ENCODE assay signal across 12 cellular contexts in genomic region chr2:7473135-7473771, GRCh38.
"Had no signal": no experiment of that assay in that cellular context is flagged by ENCODE, and none has a peak within 500 bp of the region (broad histone marks: within the 10 kb centered on the region; RNA-seq: fewer than 3 reads in every experiment).

No MANE protein-coding gene starts in this region.

- H3K4me3 Mint-ChIP-seq: naive thymus-derived CD8-positive, alpha-beta T cell had no signal

- ATAC-seq: naive thymus-derived CD8-positive, alpha-beta T cell had no signal

- H3K9me3 ChIP-seq: left ventricle myocardium inferior, stomach, testis, upper lobe of left lung had no signal

- H3K27me3 ChIP-seq: stomach, testis, upper lobe of left lung had no signal

- H3K27ac ChIP-seq: epithelial cell of prostate, left ventricle myocardium inferior, stomach, testis, upper lobe of left lung had no signal

- H3K4me3 ChIP-seq: left ventricle myocardium inferior, stomach, testis, upper lobe of left lung had no signal

- H3K36me3 ChIP-seq: left ventricle myocardium inferior, stomach, upper lobe of left lung had no signal

- DNase-seq: activated CD4-positive, alpha-beta T cell treated with anti-CD3 and anti-CD28 coated beads, Interleukin-2, amount 50 U/mL, for 4 hours; activated effector memory CD4-positive, alpha-beta T cell treated with anti-CD3 and anti-CD28 coated beads, Interleukin-2, amount 50 U/mL, for 16 hours; dermis blood vessel endothelial cell; foreskin melanocyte; left ventricle myocardium inferior; naive thymus-derived CD8-positive, alpha-beta T cell; stimulated activated CD4-positive, alpha-beta T cell treated with anti-CD3 and anti-CD28 coated beads, Interleukin-15, amount 100 ng/mL, for 24 hours; stimulated activated CD4-positive, alpha-beta T cell treated with anti-CD3 and anti-CD28 coated beads, Interleukin-4, amount 100 ng/mL, for 24 hours; stomach; testis; upper lobe of left lung had no signal

- H3K9me3 Mint-ChIP-seq: naive thymus-derived CD8-positive, alpha-beta T cell had no signal

- H3K4me1 ChIP-seq: left ventricle myocardium inferior, stomach, testis, upper lobe of left lung had no signal

- H3K27me3 Mint-ChIP-seq: naive thymus-derived CD8-positive, alpha-beta T cell had no signal
